Comparison of ENCODE assay signal across 8 cellular contexts in the genomic region with DNA sequence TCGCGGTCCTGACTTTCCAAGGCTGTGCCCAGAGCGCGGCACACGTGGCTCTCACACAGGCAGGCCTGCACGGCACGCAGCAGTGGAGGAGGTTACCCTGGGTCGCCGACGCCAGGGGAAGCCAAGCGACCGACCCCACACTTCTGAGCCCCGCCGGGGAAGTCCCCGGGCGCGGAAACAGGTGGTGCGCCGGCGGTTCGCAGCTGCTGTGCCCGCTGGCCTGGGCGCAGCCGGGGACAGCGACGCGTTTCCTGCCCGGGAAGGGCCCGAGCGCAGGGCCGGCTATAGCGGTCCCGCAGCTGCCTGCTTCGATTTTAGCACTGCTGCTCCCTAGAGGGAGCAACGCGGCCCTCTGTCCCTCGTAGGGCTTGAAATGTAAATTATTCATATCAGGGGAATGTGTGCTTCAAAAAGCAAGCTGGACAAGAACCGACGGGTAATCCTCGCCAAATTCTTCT. TPM values are rescaled to one million over a fixed set of nuclear protein-coding genes. Genes with fewer than 3 reads are reported as not detected.
A peak's percentile ranks its signal among the peaks of the same experiment; 100 is the strongest.
DNase-seq lines count a peak whose midpoint lies in the region; ATAC-seq and TF ChIP-seq lines count a peak whose summit lies in the region.
"Not testable (repeated sequence)": the region's sequence is repeated elsewhere in the genome, so short reads cannot be mapped to it uniquely, and the experiment has no call there.

No MANE protein-coding gene starts in this region.

- DNase-seq in DMS153 (lab: John Stamatoyannopoulos, UW) (peak; percentile 36), HK-2 (ENCODE audit: unreplicated experiment) (peak; percentile 69), activated T-cell treated with anti-CD3 and anti-CD28 coated beads for 24 hours (ENCODE audit: low read depth) (peak; percentile 75), myocyte (ENCODE audit: low read depth) (peak; percentile 93)
- DNase-seq in stimulated activated CD8-positive, alpha-beta memory T cell treated with anti-CD3 and anti-CD28 coated beads, Interleukin-4, amount 100 ng/mL, for 24 hours (ENCODE audit: low read depth): peak; percentile 83

- not testable (repeated sequence) for H3K79me2 ChIP-seq in OCI-LY3 (ENCODE audit: low read length)

- H3K9ac ChIP-seq in OCI-LY3 (ENCODE audit: low read length): peak overlapping the region; percentile 70

- H3K4me3 ChIP-seq in OCI-LY3 (ENCODE audit: low read length) (peak overlapping the region; percentile 71), esophagus (ENCODE audit: low read depth in 1 of 2, low read length in 2 of 2) (peak overlapping the region in 1 of 2 donors; percentile 34)

- H3K9me3 ChIP-seq in OCI-LY3 (ENCODE audit: insufficient read depth, low read length); esophagus (ENCODE audit: control insufficient read depth in 2 of 2, insufficient read depth in 1 of 2, low read depth in 1 of 2, low read length in 1 of 2): not testable (repeated sequence)

- 0 out of 2 replicates have a peak, but pooled peaks have one; percentile 10 for TF ChIP-seq CTCF in OCI-LY3 (IDR thresholded peaks at IDR 0.05; ENCODE audit: low read depth, low read length)

- not testable (repeated sequence) for H3K27me3 ChIP-seq in OCI-LY3 (ENCODE audit: low read depth, low read length); esophagus (ENCODE audit: control insufficient read depth in 1 of 2, insufficient read depth in 2 of 2, low read length in 2 of 2)

- ATAC-seq in GM21390 (IDR thresholded peaks at IDR 0.05; ENCODE audit: unreplicated experiment): peak; percentile 89

- peak overlapping the region; percentile 75; the same call in 1 of the 2 replicates for H2AFZ ChIP-seq in OCI-LY3 (ENCODE audit: low read depth, low read length)

- 0 to 1% methylated on average over 34 to 38 of the region's 40 CpGs for WGBS in esophagus, 2 donors

- H4K20me1 ChIP-seq in OCI-LY3 (ENCODE audit: insufficient read depth, low read length): not testable (repeated sequence)

- H3K36me3 ChIP-seq in OCI-LY3 (replicated peaks; ENCODE audit: low read depth, low read length); esophagus (ENCODE audit: control insufficient read depth in 2 of 2, insufficient read depth in 2 of 2, low read length in 1 of 2): not testable (repeated sequence)

- peak overlapping the region; percentile 94 for H3K4me2 ChIP-seq in OCI-LY3 (ENCODE audit: low read length)

- H3K4me1 ChIP-seq in OCI-LY3 (ENCODE audit: low read length): peaks cover 59% of the 10 kb centered on the region
- not testable (repeated sequence) for H3K4me1 ChIP-seq in esophagus (ENCODE audit: control insufficient read depth in 2 of 2, insufficient read depth in 2 of 2, low read length in 1 of 2)

- H3K27ac ChIP-seq in OCI-LY3 (ENCODE audit: low read length) (peak overlapping the region; percentile 78), esophagus (ENCODE audit: low read depth in 2 of 2, low read length in 1 of 2) (peak overlapping the region; percentile 27 to 47)

RNA-seq across cellular contexts. Expression of gene LRRC37A3, which starts 46.6 kb away (rescaled TPM):
- polyA plus RNA-seq in esophagus: 1 to 10 TPM in 1 of 2 donors, under 1 TPM in 1; 0.89 to 7.2 TPM
- 5.1 and 7.4 TPM in 2 replicates for total RNA-seq in myocyte
- 15.1 TPM for polyA plus RNA-seq in myocyte (2012)

Comparison
In these comparisons a context has a peak if more than half of its experiments do, and no peak if none do; other contexts are left out.
1. DNase-seq: peak in every context shown above with its lines; median percentile 93 in myocyte; 83 in stimulated activated CD8-positive, alpha-beta memory T cell treated with anti-CD3 and anti-CD28 coated beads, Interleukin-4, amount 100 ng/mL, for 24 hours; 75 in activated T-cell treated with anti-CD3 and anti-CD28 coated beads for 24 hours; 69 in HK-2; 36 in DMS153.